ENCODE assay signal across 1 cellular context in genomic region chr3:47117803-47118364, GRCh38.
TF ChIP-seq lines count a peak whose summit lies in the region.

No MANE protein-coding gene starts in this region.

TF ChIP-seq in K562, 482 proteins besides CTCF, POLR2A, EP300 and RAD21 (continued from another document and continues in another):
- peak; percentile 95 for TF ChIP-seq TEAD4 (IDR thresholded peaks at IDR 0.05; ENCODE audit: low read length)
- TF ChIP-seq TEAD4 (CRISPR knock-in tag; IDR thresholded peaks at IDR 0.05; ENCODE audit: borderline replicate concordance), result no peak
- TF ChIP-seq ZBTB40 (IDR thresholded peaks at IDR 0.05), result no peak
- TF ChIP-seq ZBTB40 (CRISPR knock-in tag; IDR thresholded peaks at IDR 0.05), result no peak
- no peak for TF ChIP-seq ZNF143 (CRISPR knock-in tag; IDR thresholded peaks at IDR 0.05)
- TF ChIP-seq THAP12 (CRISPR knock-in tag; IDR thresholded peaks at IDR 0.05), result no peak
- no peak for TF ChIP-seq ID3 (CRISPR knock-in tag; IDR thresholded peaks at IDR 0.05)
- TF ChIP-seq ID3 (tag; IDR thresholded peaks at IDR 0.05), result no peak
- TF ChIP-seq ELF1 (tag; IDR thresholded peaks at IDR 0.05), result peak; percentile 52; the same call in 1 of the 2 replicates
- TF ChIP-seq SMARCB1 (IDR thresholded peaks at IDR 0.05; ENCODE audit: insufficient read length, low read depth), result peak; percentile 87
- peak; percentile 73 for TF ChIP-seq ZNF766 (CRISPR knock-in tag; conservative IDR thresholded peaks at IDR 0.05)
- no peak for TF ChIP-seq ZNF354B (CRISPR knock-in tag; IDR thresholded peaks at IDR 0.05)
- peak; percentile 51 for TF ChIP-seq E2F8 (IDR thresholded peaks at IDR 0.05; ENCODE audit: low read depth, partially characterized antibody)
- TF ChIP-seq LEF1 (IDR thresholded peaks at IDR 0.05), result peak; percentile 95
- peak; percentile 75 for TF ChIP-seq NFIC (IDR thresholded peaks at IDR 0.05)
- TF ChIP-seq HINFP (tag; conservative IDR thresholded peaks at IDR 0.05; ENCODE audit: low read depth), result no peak
- TF ChIP-seq ZNF318 (IDR thresholded peaks at IDR 0.05; ENCODE audit: borderline replicate concordance in 1 of 2, low read depth in 1 of 2), result peak in 1 of 2 experiments; percentile 52; a peak in 1 of 4 replicates
- TF ChIP-seq CBX5 (IDR thresholded peaks at IDR 0.05; ENCODE audit: borderline replicate concordance, low read depth), result no peak
- no peak for TF ChIP-seq CREB1 (IDR thresholded peaks at IDR 0.05)
- TF ChIP-seq CREB1 (CRISPR knock-in tag; IDR thresholded peaks at IDR 0.05), result no peak
- TF ChIP-seq TFAP4 (CRISPR knock-in tag; IDR thresholded peaks at IDR 0.05; ENCODE audit: borderline replicate concordance), result no peak
- TF ChIP-seq ZSCAN32 (CRISPR knock-in tag; IDR thresholded peaks at IDR 0.05), result no peak
- TF ChIP-seq CHCHD3 (CRISPR knock-in tag; IDR thresholded peaks at IDR 0.05), result no peak
- peak; percentile 69; the same call in 1 of the 2 replicates for TF ChIP-seq NCOA1 (IDR thresholded peaks at IDR 0.05; ENCODE audit: low read depth)
- no peak for TF ChIP-seq RAD51 (IDR thresholded peaks at IDR 0.05; ENCODE audit: borderline replicate concordance, low read depth)
- peak; percentile 12 for TF ChIP-seq TAF9B (IDR thresholded peaks at IDR 0.05; ENCODE audit: partially characterized antibody)
- no peak for TF ChIP-seq ZNF277 (CRISPR knock-in tag; IDR thresholded peaks at IDR 0.05; ENCODE audit: borderline replicate concordance)
- TF ChIP-seq HDAC1 (IDR thresholded peaks at IDR 0.05), result 0 out of 4 replicates have a peak, but pooled peaks of 1 of the 2 experiments have one; percentile 29
